Comparison of ENCODE assay signal across 9 cellular contexts in the genomic region with DNA sequence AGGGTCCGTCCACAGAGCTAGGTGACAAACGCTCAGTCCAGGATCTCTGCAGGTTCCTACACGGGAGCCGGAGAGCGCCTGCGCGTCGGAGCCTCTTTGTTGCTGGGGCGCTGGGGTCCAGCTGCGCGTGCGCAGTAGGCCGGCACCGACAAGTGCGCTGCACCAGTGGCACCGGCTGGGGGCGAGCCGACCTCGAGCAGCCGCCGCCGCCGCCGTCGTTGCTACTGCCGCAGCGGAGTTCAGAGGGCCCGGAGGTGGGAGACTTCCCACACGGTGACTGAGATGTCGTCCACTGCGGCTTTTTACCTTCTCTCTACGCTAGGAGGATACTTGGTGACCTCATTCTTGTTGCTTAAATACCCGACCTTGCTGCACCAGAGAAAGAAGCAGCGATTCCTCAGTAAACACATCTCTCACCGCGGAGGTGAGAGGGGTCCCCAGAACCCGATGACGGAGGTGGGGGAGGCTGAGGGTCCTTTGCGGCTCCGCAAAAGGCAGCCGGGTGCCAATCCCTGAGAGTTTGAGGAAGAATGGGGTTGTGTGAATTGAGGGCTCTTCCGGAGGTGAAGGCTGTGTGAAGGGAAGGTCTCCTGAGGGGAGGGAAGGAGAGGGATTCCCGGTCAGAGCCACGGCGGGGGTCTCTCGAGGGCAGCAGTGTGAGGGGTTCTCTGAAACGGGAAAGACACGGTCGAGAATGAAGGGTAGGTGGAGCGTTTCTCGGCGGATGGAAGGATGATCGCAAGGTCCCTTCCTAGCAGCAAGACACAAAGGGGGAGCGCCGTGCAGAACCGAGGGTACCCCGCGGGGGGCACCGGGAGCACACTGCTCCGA. TPM values are rescaled to one million over a fixed set of nuclear protein-coding genes. Genes with fewer than 3 reads are reported as not detected.
DNase-seq lines count a peak whose midpoint lies in the region; ATAC-seq, FAIRE-seq and TF ChIP-seq lines count a peak whose summit lies in the region.
"Had no signal": no experiment of that assay in that cellular context is flagged by ENCODE, and none has a peak within 500 bp of the region (broad histone marks: within the 10 kb centered on the region; RNA-seq: fewer than 3 reads in every experiment).

A gene (plus strand): TSS at position 184 of the 831 bp plus-strand sequence. CDS start 99 bp downstream, at position 283.

- peak within 1 kb of the TSS; percentile 39 for H3K9ac ChIP-seq in smooth muscle cell (ENCODE audit: low read depth)

- DNase-seq in AG09309 (ENCODE audit: low read depth) (peak; percentile 31), NCI-H2196 (lab: John Stamatoyannopoulos, UW; ENCODE audit: unreplicated experiment) (peak; percentile 96), WERI-Rb-1 (peak; percentile 99), bronchial epithelial cell (ENCODE audit: low read depth) (peak; percentile 82), immature natural killer cell (peak; percentile 95 to 97 (median 97)), smooth muscle cell (lab: John Stamatoyannopoulos, UW; ENCODE audit: unreplicated experiment) (peak; percentile 79)

- H3K4me1 ChIP-seq in smooth muscle cell (ENCODE audit: low read depth), result peaks cover 5% of the 10 kb centered on the region

- H3K4me3 ChIP-seq in AG09309 (ENCODE audit: control insufficient read depth, low read depth, low read length) (peak within 1 kb of the TSS; percentile 86), WERI-Rb-1 (ENCODE audit: low read depth, low read length) (peak within 1 kb of the TSS; percentile 99), bronchial epithelial cell (ENCODE audit: low read depth, low read length) (peak within 1 kb of the TSS; percentile 91), smooth muscle cell (peak within 1 kb of the TSS; percentile 67)

- peaks cover 12 to 18% of the 10 kb centered on the region in 2 donors for H3K4me1 Mint-ChIP-seq in immature natural killer cell

- H3K4me3 Mint-ChIP-seq in immature natural killer cell, result peak within 1 kb of the TSS; percentile 96 to 100 (median 99)

- no peaks in the 10 kb centered on the region for H3K36me3 Mint-ChIP-seq in immature natural killer cell

- peaks cover 0 to 13% (median 9%) of the 10 kb centered on the region in 3 donors for H3K27me3 Mint-ChIP-seq in immature natural killer cell (ENCODE audit: low read depth in 3 of 3)

- H3K27me3 ChIP-seq in WERI-Rb-1 (ENCODE audit: insufficient read depth, low read depth, severe bottlenecking) (no peaks in the 10 kb centered on the region), bronchial epithelial cell (ENCODE audit: control insufficient read depth, insufficient read depth, low read length) (no peaks in the 10 kb centered on the region), smooth muscle cell (ENCODE audit: low read depth) (no peaks in the 10 kb centered on the region)

- H3K9me3 ChIP-seq in WERI-Rb-1 (ENCODE audit: severe bottlenecking) (no peaks in the 10 kb centered on the region), smooth muscle cell (replicated peaks; ENCODE audit: low read depth) (no peaks in the 10 kb centered on the region)

- no peaks in the 10 kb centered on the region for H3K79me2 ChIP-seq in smooth muscle cell (ENCODE audit: low read depth)

- H3K9me3 Mint-ChIP-seq in immature natural killer cell, result no peaks in the 10 kb centered on the region

- peak; percentile 94 for ATAC-seq in GM18907 (IDR thresholded peaks at IDR 0.05; ENCODE audit: unreplicated experiment)
- peak; percentile 92 for ATAC-seq in HG03139 (IDR thresholded peaks at IDR 0.05; ENCODE audit: unreplicated experiment)

- H3K27ac ChIP-seq in WERI-Rb-1, result peak within 1 kb of the TSS; percentile 82
- no peak within 1 kb of the TSS for H3K27ac ChIP-seq in smooth muscle cell (ENCODE audit: low read depth)

- TF ChIP-seq CTCF in AG09309 (IDR thresholded peaks at IDR 0.05; ENCODE audit: control insufficient read depth, insufficient read depth, low read depth, low read length, missing control alignments), result peak; percentile 34
- peak; percentile 72 for TF ChIP-seq CTCF in WERI-Rb-1 (IDR thresholded peaks at IDR 0.05; ENCODE audit: low read depth, low read length)
- TF ChIP-seq CTCF in bronchial epithelial cell (IDR thresholded peaks at IDR 0.05; ENCODE audit: insufficient read depth, low read length, severe bottlenecking), result peak; percentile 57
- peak; percentile 38 for TF ChIP-seq CTCF in smooth muscle cell (IDR thresholded peaks at IDR 0.05; ENCODE audit: borderline replicate concordance, insufficient read depth, poor library complexity, severe bottlenecking)

- H3K4me2 ChIP-seq in smooth muscle cell, result peak within 1 kb of the TSS; percentile 92

- H3K36me3 ChIP-seq in WERI-Rb-1 (no peaks in the 10 kb centered on the region), bronchial epithelial cell (ENCODE audit: control insufficient read depth, insufficient read depth, low read length) (no peaks in the 10 kb centered on the region), smooth muscle cell (ENCODE audit: low read depth) (no peaks in the 10 kb centered on the region)

- FAIRE-seq in bronchial epithelial cell (lab: Jason Lieb, UNC), result no peak
- FAIRE-seq: TTC549 had no signal

- H4K20me1 ChIP-seq in smooth muscle cell (ENCODE audit: low read depth), result no peaks in the 10 kb centered on the region

- peak within 1 kb of the TSS; percentile 88 to 98 (median 96) for H3K27ac Mint-ChIP-seq in immature natural killer cell

- WGBS in smooth muscle cell (ENCODE audit: low lambda C conversion rate), result under 1% methylated on average over 60 of the region's 60 CpGs

- no peaks in the 10 kb centered on the region for H3F3A ChIP-seq in smooth muscle cell (ENCODE audit: low read depth)

- peak within 1 kb of the TSS; percentile 99 for H2AFZ ChIP-seq in smooth muscle cell (ENCODE audit: low read depth)

RNA-seq across cellular contexts. Expression of the gene that starts here (rescaled TPM):
- total RNA-seq in bronchial epithelial cell, result 1.6 and 2.6 TPM in 2 replicates
- 1 to 10 TPM; 1.4 to 4.1 (median 2.3) TPM for polyA plus RNA-seq in immature natural killer cell
- total RNA-seq in smooth muscle cell, result 2.2 and 8.0 TPM in 2 replicates
- 2.3 and 2.7 TPM in 2 replicates for polyA plus RNA-seq in smooth muscle cell

Comparison
In these comparisons a context has a peak if more than half of its experiments do, and no peak if none do; other contexts are left out.
1. DNase-seq: peak in every context shown above with its lines; median percentile 99 in WERI-Rb-1; 97 in immature natural killer cell; 96 in NCI-H2196; 82 in bronchial epithelial cell; 79 in smooth muscle cell; 31 in AG09309.